Comparison of ENCODE assay signal across 1 cellular context in genomic region chr3:195549931-195550519, GRCh38.
TF ChIP-seq lines count a peak whose summit lies in the region.

No MANE protein-coding gene starts in this region.

TF ChIP-seq in GM12878, 131 proteins besides CTCF, POLR2A, EP300 and RAD21 (continued from another document and continues in another):
- no peak for TF ChIP-seq SMAD1 (IDR thresholded peaks at IDR 0.05; ENCODE audit: low read depth, partially characterized antibody)
- peak; percentile 64 for TF ChIP-seq NBN (IDR thresholded peaks at IDR 0.05)
- TF ChIP-seq, protein P1, sequence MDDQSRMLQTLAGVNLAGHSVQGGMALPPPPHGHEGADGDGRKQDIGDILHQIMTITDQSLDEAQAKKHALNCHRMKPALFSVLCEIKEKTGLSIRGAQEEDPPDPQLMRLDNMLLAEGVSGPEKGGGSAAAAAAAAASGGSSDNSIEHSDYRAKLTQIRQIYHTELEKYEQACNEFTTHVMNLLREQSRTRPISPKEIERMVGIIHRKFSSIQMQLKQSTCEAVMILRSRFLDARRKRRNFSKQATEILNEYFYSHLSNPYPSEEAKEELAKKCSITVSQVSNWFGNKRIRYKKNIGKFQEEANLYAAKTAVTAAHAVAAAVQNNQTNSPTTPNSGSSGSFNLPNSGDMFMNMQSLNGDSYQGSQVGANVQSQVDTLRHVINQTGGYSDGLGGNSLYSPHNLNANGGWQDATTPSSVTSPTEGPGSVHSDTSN (IDR thresholded peaks at IDR 0.05; ENCODE audit: insufficient replicate concordance, low read depth, low read length): no peak
- no peak for TF ChIP-seq CHD1 (IDR thresholded peaks at IDR 0.05; ENCODE audit: low read depth, low read length)
- no peak for TF ChIP-seq ZNF207 (IDR thresholded peaks at IDR 0.05; ENCODE audit: borderline replicate concordance)
- 0 out of 2 replicates have a peak, but pooled peaks have one; percentile 33 for TF ChIP-seq MLLT1 (IDR thresholded peaks at IDR 0.05)
- no peak for TF ChIP-seq SMAD5 (IDR thresholded peaks at IDR 0.05; ENCODE audit: low read depth)
- TF ChIP-seq, protein P2, sequence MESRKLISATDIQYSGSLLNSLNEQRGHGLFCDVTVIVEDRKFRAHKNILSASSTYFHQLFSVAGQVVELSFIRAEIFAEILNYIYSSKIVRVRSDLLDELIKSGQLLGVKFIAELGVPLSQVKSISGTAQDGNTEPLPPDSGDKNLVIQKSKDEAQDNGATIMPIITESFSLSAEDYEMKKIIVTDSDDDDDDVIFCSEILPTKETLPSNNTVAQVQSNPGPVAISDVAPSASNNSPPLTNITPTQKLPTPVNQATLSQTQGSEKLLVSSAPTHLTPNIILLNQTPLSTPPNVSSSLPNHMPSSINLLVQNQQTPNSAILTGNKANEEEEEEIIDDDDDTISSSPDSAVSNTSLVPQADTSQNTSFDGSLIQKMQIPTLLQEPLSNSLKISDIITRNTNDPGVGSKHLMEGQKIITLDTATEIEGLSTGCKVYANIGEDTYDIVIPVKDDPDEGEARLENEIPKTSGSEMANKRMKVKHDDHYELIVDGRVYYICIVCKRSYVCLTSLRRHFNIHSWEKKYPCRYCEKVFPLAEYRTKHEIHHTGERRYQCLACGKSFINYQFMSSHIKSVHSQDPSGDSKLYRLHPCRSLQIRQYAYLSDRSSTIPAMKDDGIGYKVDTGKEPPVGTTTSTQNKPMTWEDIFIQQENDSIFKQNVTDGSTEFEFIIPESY (IDR thresholded peaks at IDR 0.05): no peak
- TF ChIP-seq, protein P3, sequence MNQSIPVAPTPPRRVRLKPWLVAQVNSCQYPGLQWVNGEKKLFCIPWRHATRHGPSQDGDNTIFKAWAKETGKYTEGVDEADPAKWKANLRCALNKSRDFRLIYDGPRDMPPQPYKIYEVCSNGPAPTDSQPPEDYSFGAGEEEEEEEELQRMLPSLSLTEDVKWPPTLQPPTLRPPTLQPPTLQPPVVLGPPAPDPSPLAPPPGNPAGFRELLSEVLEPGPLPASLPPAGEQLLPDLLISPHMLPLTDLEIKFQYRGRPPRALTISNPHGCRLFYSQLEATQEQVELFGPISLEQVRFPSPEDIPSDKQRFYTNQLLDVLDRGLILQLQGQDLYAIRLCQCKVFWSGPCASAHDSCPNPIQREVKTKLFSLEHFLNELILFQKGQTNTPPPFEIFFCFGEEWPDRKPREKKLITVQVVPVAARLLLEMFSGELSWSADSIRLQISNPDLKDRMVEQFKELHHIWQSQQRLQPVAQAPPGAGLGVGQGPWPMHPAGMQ (IDR thresholded peaks at IDR 0.05; ENCODE audit: borderline replicate concordance): no peak
- TF ChIP-seq ZBTB4 (CRISPR knock-in tag; IDR thresholded peaks at IDR 0.05): no peak
- no peak for TF ChIP-seq CREB1 (IDR thresholded peaks at IDR 0.05; ENCODE audit: low read depth)
- peak; percentile 23; the same call in 1 of the 2 replicates for TF ChIP-seq ATF7 (IDR thresholded peaks at IDR 0.05; ENCODE audit: low read depth)
- no peak for TF ChIP-seq FOXM1 (IDR thresholded peaks at IDR 0.05; ENCODE audit: low read depth, low read length)
- TF ChIP-seq ZBED1 (IDR thresholded peaks at IDR 0.05; ENCODE audit: borderline replicate concordance): no peak
- TF ChIP-seq MEF2A (IDR thresholded peaks at IDR 0.05; ENCODE audit: insufficient read depth, low read depth, low read length): no peak
- TF ChIP-seq EED (IDR thresholded peaks at IDR 0.05; ENCODE audit: low read depth): no peak
- no peak for TF ChIP-seq E2F4 (IDR thresholded peaks at IDR 0.05; ENCODE audit: low read depth, low read length)
- TF ChIP-seq MTA2 (IDR thresholded peaks at IDR 0.05; ENCODE audit: low read depth): no peak
- TF ChIP-seq FOS (IDR thresholded peaks at IDR 0.05; ENCODE audit: borderline replicate concordance, extremely low read depth, insufficient read length): no peak
- TF ChIP-seq FOXK2 (IDR thresholded peaks at IDR 0.05): 0 out of 2 replicates have a peak, but pooled peaks have one; percentile 60
- TF ChIP-seq RBBP5 (conservative IDR thresholded peaks at IDR 0.05): no peak
- no peak for TF ChIP-seq JUNB (IDR thresholded peaks at IDR 0.05)
- no peak for TF ChIP-seq BCL11A (IDR thresholded peaks at IDR 0.05; ENCODE audit: low read depth, low read length)
- no peak for TF ChIP-seq POLR2AphosphoS5 (IDR thresholded peaks at IDR 0.05; ENCODE audit: low read length)
- TF ChIP-seq KLF5 (IDR thresholded peaks at IDR 0.05; ENCODE audit: partially characterized antibody): no peak
- no peak for TF ChIP-seq ASH2L (IDR thresholded peaks at IDR 0.05; ENCODE audit: borderline replicate concordance, low read depth)
- no peak for TF ChIP-seq SREBF2 (IDR thresholded peaks at IDR 0.05; ENCODE audit: low read length)
- TF ChIP-seq ZNF622 (IDR thresholded peaks at IDR 0.05): no peak
- no peak for TF ChIP-seq LARP7 (IDR thresholded peaks at IDR 0.05)
- TF ChIP-seq SRF (IDR thresholded peaks at IDR 0.05; ENCODE audit: low read depth in 2 of 2, low read length in 2 of 2): no peak
- no peak for TF ChIP-seq NRF1 (conservative IDR thresholded peaks at IDR 0.05; ENCODE audit: low read depth, low read length)
- TF ChIP-seq MYC (IDR thresholded peaks at IDR 0.05; ENCODE audit: insufficient read depth, insufficient read length, insufficient replicate concordance, low read length, severe bottlenecking): no peak
- no peak for TF ChIP-seq E4F1 (IDR thresholded peaks at IDR 0.05; ENCODE audit: borderline replicate concordance, partially characterized antibody)
- no peak for TF ChIP-seq BCLAF1 (IDR thresholded peaks at IDR 0.05)
- no peak for TF ChIP-seq NKRF (conservative IDR thresholded peaks at IDR 0.05)
- TF ChIP-seq HSF1 (IDR thresholded peaks at IDR 0.05; ENCODE audit: low read depth, low read length): peak; percentile 95
